ENCODE assay signal across 8 cellular contexts in genomic region chr9:85425153-85425611, GRCh38.
A peak's percentile ranks its signal among the peaks of the same experiment; 100 is the strongest.
DNase-seq lines count a peak whose midpoint lies in the region; ATAC-seq and TF ChIP-seq lines count a peak whose summit lies in the region.

No MANE protein-coding gene starts in this region.

- no peak for TF ChIP-seq POLR2A in spleen (IDR thresholded peaks at IDR 0.05)

- peaks cover 0 to 22% (median 0%) of the 10 kb centered on the region in 7 donors for H3K27me3 ChIP-seq in spleen (replicated peaks in 1 of 7)

- DNase-seq in activated gamma-delta T cell treated with Interleukin-2 at 50 U/mL for 16 hours (peak; percentile 28), activated gamma-delta T cell (lab: John Stamatoyannopoulos, UW) (no peak), NCI-H526 treated with DMSO at 0.1 percent for 48 hours (lab: John Stamatoyannopoulos, UW) (peak; percentile 28), amygdala (lab: John Stamatoyannopoulos, UW) (peak in 39 of 56 donors; percentile 2 to 76 (median 31)), hypothalamus (lab: John Stamatoyannopoulos, UW) (peak in 37 of 51 donors; percentile 5 to 65 (median 29)), spleen (no peak)
- no peak for DNase-seq in effector CD4-positive, alpha-beta T cell

- WGBS in spleen, 5 donors, result 12 to 13% (median 13%) methylated on average over 14 to 15 of the region's 15 CpGs

- H3K4me1 ChIP-seq in spleen, result peaks cover 0 to 7% (median 0%) of the 10 kb centered on the region in 6 donors

- H3K27ac ChIP-seq in spleen, result no peak overlapping the region

- no peaks in the 10 kb centered on the region for H3K36me3 ChIP-seq in spleen

- ATAC-seq in HG03159 (IDR thresholded peaks at IDR 0.05; ENCODE audit: unreplicated experiment), result peak; percentile 81

- intact Hi-C loops in spleen (cut with DNase I; ENCODE audit: low total_unique reads), result no loop called here

- peaks cover 0 to 4% (median 0%) of the 10 kb centered on the region in 8 donors for H3K9me3 ChIP-seq in spleen

- peak; percentile 10 to 63 (median 47) for TF ChIP-seq CTCF in spleen (IDR thresholded peaks at IDR 0.05 in 8 of 11, conservative IDR thresholded peaks at IDR 0.05 in 3 of 11)

- H3K4me3 ChIP-seq in spleen, result no peak overlapping the region

Comparison
In these comparisons a context has a peak if more than half of its experiments do, and no peak if none do; other contexts are left out.
1. DNase-seq: peak in activated gamma-delta T cell treated with Interleukin-2 at 50 U/mL for 16 hours (single experiment), NCI-H526 treated with DMSO at 0.1 percent for 48 hours (single experiment), amygdala (39 of 56) and hypothalamus (37 of 51); none in activated gamma-delta T cell (single experiment), spleen (single experiment) and effector CD4-positive, alpha-beta T cell (single experiment).